Comparison of ENCODE assay signal across 20 cellular contexts in genomic region chr10:99533496-99534455, GRCh38. TPM values are rescaled to one million over a fixed set of nuclear protein-coding genes. Genes with fewer than 3 reads are reported as not detected.
DNase-seq lines count a peak whose midpoint lies in the region; ATAC-seq and TF ChIP-seq lines count a peak whose summit lies in the region.
"Had no signal": no experiment of that assay in that cellular context is flagged by ENCODE, and none has a peak within 500 bp of the region (broad histone marks: within the 10 kb centered on the region; RNA-seq: fewer than 3 reads in every experiment).

No MANE protein-coding gene starts in this region.

- intact Hi-C loops in spleen (cut with DNase I; ENCODE audit: low total_unique reads): loop anchor here (10.0 kb wide), 1 partner anchor 99 kb away; the partner anchor contains the start of gene GOT1

- peak overlapping the region; percentile 65 to 95 (median 84) for H3K27ac ChIP-seq in spleen
- H3K27ac ChIP-seq: heart right ventricle, left lung, parathyroid adenoma had no signal

- H3K9me3 ChIP-seq in T-helper 17 cell (ENCODE audit: control insufficient read depth, low read length, poor library complexity, severe bottlenecking) (no peaks in the 10 kb centered on the region), spleen (no peaks in the 10 kb centered on the region)
- H3K9me3 ChIP-seq: heart right ventricle, left lung had no signal

- 4 to 11% (median 9%) methylated on average over 38 to 39 of the region's 39 CpGs for WGBS in spleen, 5 donors

- peak overlapping the region; percentile 79 to 84 for H3K4me3 Mint-ChIP-seq in activated T-cell treated with anti-CD3 and anti-CD28 coated beads, Interleukin-2, amount 50 U/mL, for 72 hours
- H3K4me3 Mint-ChIP-seq in activated T-cell treated with anti-CD3 and anti-CD28 coated beads, Interleukin-2, amount 50 U/mL, for 4 hours: no peak overlapping the region
- H3K4me3 Mint-ChIP-seq in T-helper 17 cell (peak overlapping the region; percentile 45), memory B cell (peak overlapping the region; percentile 73)

- peaks cover 13 to 100% (median 78%) of the 10 kb centered on the region in 6 donors for H3K4me1 ChIP-seq in spleen
- H3K4me1 ChIP-seq: parathyroid adenoma had no signal

- TF ChIP-seq CTCF in spleen (IDR thresholded peaks at IDR 0.05 in 8 of 11, conservative IDR thresholded peaks at IDR 0.05 in 3 of 11): no peak

- H3K27me3 ChIP-seq in spleen (replicated peaks in 1 of 7): peaks cover 4 to 100% (median 85%) of the 10 kb centered on the region in 7 donors

- H3K27ac Mint-ChIP-seq in activated T-cell treated with anti-CD3 and anti-CD28 coated beads, Interleukin-2, amount 50 U/mL, for 72 hours: no peak overlapping the region
- H3K27ac Mint-ChIP-seq in T-helper 17 cell (no peak overlapping the region), memory B cell (peak overlapping the region; percentile 62)

- peaks cover 1 to 6% of the 10 kb centered on the region in 2 donors for H3K36me3 Mint-ChIP-seq in activated T-cell treated with anti-CD3 and anti-CD28 coated beads, Interleukin-2, amount 50 U/mL, for 72 hours (ENCODE audit: insufficient read depth in 2 of 2)
- H3K36me3 Mint-ChIP-seq in activated T-cell treated with anti-CD3 and anti-CD28 coated beads, Interleukin-2, amount 50 U/mL, for 4 hours (ENCODE audit: insufficient read depth): no peaks in the 10 kb centered on the region
- H3K36me3 Mint-ChIP-seq in T-helper 17 cell (ENCODE audit: low read depth) (peaks cover 6% of the 10 kb centered on the region), memory B cell (no peaks in the 10 kb centered on the region)

- ATAC-seq in activated T-cell treated with anti-CD3 and anti-CD28 coated beads, Interleukin-2, amount 50 U/mL, for 72 hours (replicated peaks in 1 of 2): no peak
- no peak for ATAC-seq in activated T-cell treated with anti-CD3 and anti-CD28 coated beads, Interleukin-2, amount 50 U/mL, for 4 hours
- ATAC-seq in T-helper 17 cell (no peak), memory B cell (ENCODE audit: low read depth) (no peak), GM18511 (IDR thresholded peaks at IDR 0.05; ENCODE audit: unreplicated experiment) (no peak)
- ATAC-seq: left lung had no signal

- no peak for DNase-seq in activated T-cell treated with anti-CD3 and anti-CD28 coated beads, Interleukin-2, amount 50 U/mL, for 72 hours
- DNase-seq in activated T-cell treated with anti-CD3 and anti-CD28 coated beads, Interleukin-2, amount 50 U/mL, for 4 hours: no peak
- DNase-seq in T-helper 17 cell (no peak), memory B cell (ENCODE audit: low spot score in 2 of 2) (no peak), spleen (peak; percentile 81), NCI-H510A (lab: John Stamatoyannopoulos, UW) (no peak), NCI-H748 treated with DMSO at 0.1 percent for 48 hours (lab: John Stamatoyannopoulos, UW) (no peak)
- DNase-seq: activated CD4-positive, CD25-positive, alpha-beta regulatory T cell; DND-41; heart right ventricle; left lung; NCI-H1694 treated with DMSO at 0.1 percent for 48 hours; NCI-H774; SHP77 treated with DMSO at 0.1 percent for 48 hours; stimulated activated CD4-positive, alpha-beta T cell treated with anti-CD3 and anti-CD28 coated beads, Interleukin-1b, Interleukin-23, amount 100 ng/mL, for 48 hours had no signal

- peak overlapping the region; percentile 43 to 77 (median 58) for H3K4me3 ChIP-seq in spleen

- no peak for TF ChIP-seq POLR2A in spleen (IDR thresholded peaks at IDR 0.05)

- H3K27me3 Mint-ChIP-seq in activated T-cell treated with anti-CD3 and anti-CD28 coated beads, Interleukin-2, amount 50 U/mL, for 72 hours (ENCODE audit: low read depth): peaks cover 93% of the 10 kb centered on the region
- peaks cover 88% of the 10 kb centered on the region for H3K27me3 Mint-ChIP-seq in activated T-cell treated with anti-CD3 and anti-CD28 coated beads, Interleukin-2, amount 50 U/mL, for 4 hours (ENCODE audit: low read depth)
- H3K27me3 Mint-ChIP-seq in T-helper 17 cell: peaks cover 90% of the 10 kb centered on the region
- peaks cover 42% of the 10 kb centered on the region for H3K27me3 Mint-ChIP-seq in memory B cell

- H3K9me3 Mint-ChIP-seq in activated T-cell treated with anti-CD3 and anti-CD28 coated beads, Interleukin-2, amount 50 U/mL, for 72 hours: no peaks in the 10 kb centered on the region
- H3K9me3 Mint-ChIP-seq in activated T-cell treated with anti-CD3 and anti-CD28 coated beads, Interleukin-2, amount 50 U/mL, for 4 hours: no peaks in the 10 kb centered on the region
- H3K9me3 Mint-ChIP-seq in memory B cell: no peaks in the 10 kb centered on the region

- H3K36me3 ChIP-seq in spleen: peaks cover 0 to 18% (median 0%) of the 10 kb centered on the region in 6 donors
- H3K36me3 ChIP-seq: heart right ventricle, left lung had no signal

- H3K4me1 Mint-ChIP-seq in activated T-cell treated with anti-CD3 and anti-CD28 coated beads, Interleukin-2, amount 50 U/mL, for 72 hours (ENCODE audit: low read depth): peaks cover 47% of the 10 kb centered on the region
- H3K4me1 Mint-ChIP-seq in activated T-cell treated with anti-CD3 and anti-CD28 coated beads, Interleukin-2, amount 50 U/mL, for 4 hours (ENCODE audit: low read depth): peaks cover 39% of the 10 kb centered on the region
- peaks cover 24% of the 10 kb centered on the region for H3K4me1 Mint-ChIP-seq in T-helper 17 cell
- H3K4me1 Mint-ChIP-seq in memory B cell: peaks cover 30% of the 10 kb centered on the region

RNA-seq across cellular contexts. Expression of gene NKX2-3, which starts 1.0 kb away (rescaled TPM):
- not detected for total RNA-seq in activated T-cell treated with anti-CD3 and anti-CD28 coated beads, Interleukin-2, amount 50 U/mL, for 72 hours
- total RNA-seq in activated T-cell treated with anti-CD3 and anti-CD28 coated beads, Interleukin-2, amount 50 U/mL, for 4 hours: not detected
- total RNA-seq in T-helper 17 cell: not detected
- 10 to 100 TPM; 27.4 to 69.1 (median 38.7) TPM for total RNA-seq in spleen
- polyA plus RNA-seq in spleen: 10 to 100 TPM; 10.8 to 29.3 (median 11.4) TPM
- total RNA-seq: bronchial epithelial cell, GM12878, heart right ventricle, left lung, LHCN-M2 had no signal
- polyA plus RNA-seq: GM12878, heart right ventricle had no signal

Comparison
In these comparisons a context has a peak if more than half of its experiments do, and no peak if none do; other contexts are left out.
1. RNA of gene NKX2-3, which starts 1.0 kb away (total RNA-seq): 27.4 to 69.1 TPM in spleen; not detected in activated T-cell treated with anti-CD3 and anti-CD28 coated beads, Interleukin-2, amount 50 U/mL, for 72 hours, not detected in activated T-cell treated with anti-CD3 and anti-CD28 coated beads, Interleukin-2, amount 50 U/mL, for 4 hours and not detected in T-helper 17 cell; every median in the first group is over 10 times any median in the second.